Comparison of ENCODE assay signal across 1 cellular context in genomic region chr2:24123212-24124002, GRCh38.
TF ChIP-seq lines count a peak whose summit lies in the region.

Gene FAM228B (plus strand): TSS chr2:24123469. CDS start chr2:24124362, 893 bp downstream.
Gene PFN4 (minus strand): TSS chr2:24123334. CDS start chr2:24122535, 799 bp downstream.

TF ChIP-seq in HepG2, 621 proteins besides CTCF, POLR2A, EP300 and RAD21 (continued from another document and continues in another):
- TF ChIP-seq PAXIP1 (CRISPR knock-in tag; conservative IDR thresholded peaks at IDR 0.05) (no peak; the same call in none of the 2 replicates), ZNF639 (CRISPR knock-in tag; conservative IDR thresholded peaks at IDR 0.05) (no peak; the same call in 1 of the 2 replicates), ZBTB3 (CRISPR knock-in tag; IDR thresholded peaks at IDR 0.05; ENCODE audit: borderline replicate concordance, low read depth) (no peak), SATB2 (CRISPR knock-in tag; IDR thresholded peaks at IDR 0.05) (no peak), CREM (IDR thresholded peaks at IDR 0.05) (no peak), CREM (CRISPR knock-in tag; IDR thresholded peaks at IDR 0.05) (no peak), TFDP1 (CRISPR knock-in tag; IDR thresholded peaks at IDR 0.05; ENCODE audit: borderline replicate concordance) (peak; percentile 81), FOXC1 (CRISPR knock-in tag; IDR thresholded peaks at IDR 0.05; ENCODE audit: borderline replicate concordance) (peak; percentile 90; the same call in 1 of the 2 replicates), ZNF512 (CRISPR knock-in tag; IDR thresholded peaks at IDR 0.05) (no peak), SRF (IDR thresholded peaks at IDR 0.05; ENCODE audit: low read depth, low read length) (no peak), HNRNPLL (IDR thresholded peaks at IDR 0.05; ENCODE audit: low read depth, low read length, poor library complexity, severe bottlenecking) (peak; percentile 89), ZFX (CRISPR knock-in tag; IDR thresholded peaks at IDR 0.05; ENCODE audit: low read depth) (peak; percentile 95), FOSL1 (CRISPR knock-in tag; IDR thresholded peaks at IDR 0.05; ENCODE audit: borderline replicate concordance) (no peak), ZNF331 (CRISPR knock-in tag; IDR thresholded peaks at IDR 0.05) (peak; percentile 23), ATM (IDR thresholded peaks at IDR 0.05; ENCODE audit: borderline replicate concordance) (no peak), YEATS4 (CRISPR knock-in tag; IDR thresholded peaks at IDR 0.05; ENCODE audit: borderline replicate concordance) (peak; percentile 87; the same call in 1 of the 2 replicates), HMGXB4 (CRISPR knock-in tag; IDR thresholded peaks at IDR 0.05; ENCODE audit: borderline replicate concordance in 1 of 2, low read depth in 1 of 2) (peak; percentile 73 to 97), ZNF543 (CRISPR knock-in tag; IDR thresholded peaks at IDR 0.05) (peak; percentile 57; the same call in 1 of the 2 replicates), ZNF552 (CRISPR knock-in tag; IDR thresholded peaks at IDR 0.05; ENCODE audit: borderline replicate concordance) (peak; percentile 83; the same call in 1 of the 2 replicates), STAT5B (CRISPR knock-in tag; IDR thresholded peaks at IDR 0.05) (no peak), ZNF878 (CRISPR knock-in tag; IDR thresholded peaks at IDR 0.05) (no peak), CCAR2 (optimal IDR thresholded peaks at IDR 0.05; ENCODE audit: low read depth, low read length) (no peak), TOPORS (CRISPR knock-in tag; IDR thresholded peaks at IDR 0.05) (peak; percentile 81; the same call in 1 of the 2 replicates), ZNF256 (CRISPR knock-in tag; conservative IDR thresholded peaks at IDR 0.05) (no peak; the same call in 1 of the 2 replicates), ZNF343 (CRISPR knock-in tag; IDR thresholded peaks at IDR 0.05) (peak; percentile 81; the same call in 1 of the 2 replicates), TAF15 (IDR thresholded peaks at IDR 0.05; ENCODE audit: low read depth, low read length, poor library complexity, severe bottlenecking) (no peak), ZNF138 (CRISPR knock-in tag; IDR thresholded peaks at IDR 0.05; ENCODE audit: low read depth) (peak; percentile 92; the same call in 1 of the 2 replicates), ZNF883 (CRISPR knock-in tag; IDR thresholded peaks at IDR 0.05; ENCODE audit: not compliant biosample characterization) (peak; percentile 83), KAT8 (CRISPR knock-in tag; IDR thresholded peaks at IDR 0.05) (peak; percentile 65), ZFP36L1 (CRISPR knock-in tag; IDR thresholded peaks at IDR 0.05) (0 out of 2 replicates have a peak, but pooled peaks have one; percentile 51), DNMT1 (CRISPR knock-in tag; IDR thresholded peaks at IDR 0.05) (peak; percentile 54; the same call in 1 of the 2 replicates), MBD4 (IDR thresholded peaks at IDR 0.05; ENCODE audit: borderline replicate concordance, low read length) (no peak), HDAC6 (IDR thresholded peaks at IDR 0.05; ENCODE audit: low read depth, low read length) (no peak), FLYWCH1 (CRISPR knock-in tag; IDR thresholded peaks at IDR 0.05) (peak; percentile 32; the same call in 1 of the 2 replicates), AKNA (CRISPR knock-in tag; IDR thresholded peaks at IDR 0.05; ENCODE audit: borderline replicate concordance) (0 out of 2 replicates have a peak, but pooled peaks have one; percentile 42), ZNF318 (CRISPR knock-in tag; IDR thresholded peaks at IDR 0.05) (peak; percentile 92; the same call in 1 of the 2 replicates)
